Comparison of ENCODE assay signal across 8 cellular contexts in the genomic region with DNA sequence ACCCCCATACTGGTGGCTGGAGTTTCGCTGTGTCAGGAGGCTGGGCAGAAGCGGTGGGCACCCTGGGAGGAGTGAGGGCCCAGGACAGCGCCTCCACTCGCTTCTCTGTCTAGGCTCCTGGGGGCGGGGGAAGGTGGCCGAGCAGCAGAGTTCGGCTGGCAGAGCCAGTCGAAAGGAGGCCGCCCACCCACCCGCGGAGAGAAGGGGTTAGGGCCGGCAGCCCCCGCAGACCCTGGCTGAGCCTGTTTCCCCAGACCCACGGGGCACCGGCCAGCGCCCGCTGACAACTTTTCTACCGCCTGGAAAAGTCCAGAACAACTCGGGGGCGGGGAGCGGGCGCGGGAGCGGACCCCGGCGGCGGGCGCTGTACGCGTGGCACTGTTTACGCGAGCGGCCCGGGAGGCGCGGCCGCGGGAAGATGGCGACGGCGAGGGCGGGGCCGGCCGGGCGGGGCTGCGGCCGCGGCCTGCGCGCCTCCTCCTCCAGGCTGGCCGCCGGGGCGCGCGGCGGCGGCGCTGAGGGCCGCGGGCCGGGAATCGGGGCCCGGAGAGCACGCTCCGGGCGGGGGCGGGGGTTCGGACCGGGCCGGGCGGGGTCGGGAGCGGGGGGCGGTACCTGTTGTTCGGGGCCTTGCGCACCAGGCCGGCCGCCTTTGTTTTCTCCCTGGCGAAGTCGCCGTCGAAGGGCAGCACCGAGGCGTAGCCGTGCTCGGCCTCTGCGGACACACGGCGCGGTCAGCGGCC. TPM values are rescaled to one million over a fixed set of nuclear protein-coding genes. Genes with fewer than 3 reads are reported as not detected.
DNase-seq lines count a peak whose midpoint lies in the region; ATAC-seq, FAIRE-seq and TF ChIP-seq lines count a peak whose summit lies in the region.

No MANE protein-coding gene starts in this region.

- H3K4me3 ChIP-seq in NT2/D1 (ENCODE audit: insufficient read length, low read depth) (peak overlapping the region; percentile 65), pancreas (peak overlapping the region; percentile 86 to 97 (median 90))

- peak overlapping the region; percentile 72 for H3K4me3 Mint-ChIP-seq in activated naive CD4-positive, alpha-beta T cell treated with anti-CD3 and anti-CD28 coated beads, Interleukin-2, amount 10 ng/mL, durations not matched to agents 7 days and 5 days

- 0 to 1% methylated on average over 35 to 91 of the region's 91 CpGs for WGBS in pancreas, 2 donors

- peak overlapping the region; percentile 62 to 85 (median 77) for H3K27ac ChIP-seq in pancreas

- H3K4me1 ChIP-seq in NT2/D1 (ENCODE audit: insufficient read depth, insufficient read length) (peaks cover 29% of the 10 kb centered on the region), pancreas (peaks cover 0 to 15% (median 12%) of the 10 kb centered on the region in 3 donors)

- no peak for TF ChIP-seq CTCF in pancreas (IDR thresholded peaks at IDR 0.05)

- intact Hi-C loops in Right ventricle myocardium superior (cut with DNase I) (loop anchor here (10.0 kb wide), 1 partner anchor 154 kb away; the partner anchor contains the start of genes CFAP99 and ZFYVE28), pancreas (cut with DNase I) (no loop called here)

- no peaks in the 10 kb centered on the region for H3K36me3 Mint-ChIP-seq in activated naive CD4-positive, alpha-beta T cell treated with anti-CD3 and anti-CD28 coated beads, Interleukin-2, amount 10 ng/mL, durations not matched to agents 7 days and 5 days

- no peak for FAIRE-seq in pancreas (lab: Jason Lieb, UNC)

- H3K9ac ChIP-seq in NT2/D1 (ENCODE audit: insufficient read length, low read depth): peak overlapping the region; percentile 80

- DNase-seq in CMK (ENCODE audit: low read depth) (peak; percentile 39), NT2/D1 (ENCODE audit: low read depth, low spot score) (no peak), Right ventricle myocardium superior (peak; percentile 81), pancreas (peak; percentile 40 to 86 (median 67)), Ammon's horn (ENCODE audit: low spot score) (no peak), DMS79 (lab: John Stamatoyannopoulos, UW) (no peak)
- DNase-seq in activated naive CD4-positive, alpha-beta T cell treated with anti-CD3 and anti-CD28 coated beads, Interleukin-2, amount 10 ng/mL, durations not matched to agents 7 days and 5 days: peak; percentile 77

- H3K27me3 Mint-ChIP-seq in activated naive CD4-positive, alpha-beta T cell treated with anti-CD3 and anti-CD28 coated beads, Interleukin-2, amount 10 ng/mL, durations not matched to agents 7 days and 5 days: no peaks in the 10 kb centered on the region

- CTCF ChIA-PET in activated naive CD4-positive, alpha-beta T cell treated with anti-CD3 and anti-CD28 coated beads, Interleukin-2, amount 10 ng/mL, durations not matched to agents 7 days and 5 days (lab: Charles Lee): no interaction called here

- peak overlapping the region; percentile 77 for H3K27ac Mint-ChIP-seq in activated naive CD4-positive, alpha-beta T cell treated with anti-CD3 and anti-CD28 coated beads, Interleukin-2, amount 10 ng/mL, durations not matched to agents 7 days and 5 days

- peaks cover 22% of the 10 kb centered on the region for H3K36me3 ChIP-seq in NT2/D1 (ENCODE audit: insufficient read depth, insufficient read length, low read length)
- no peaks in the 10 kb centered on the region for H3K36me3 ChIP-seq in pancreas

- H3K4me1 Mint-ChIP-seq in activated naive CD4-positive, alpha-beta T cell treated with anti-CD3 and anti-CD28 coated beads, Interleukin-2, amount 10 ng/mL, durations not matched to agents 7 days and 5 days: peaks cover 5% of the 10 kb centered on the region

- H3K9me3 ChIP-seq in NT2/D1 (ENCODE audit: insufficient read depth, low read length) (no peaks in the 10 kb centered on the region), pancreas (no peaks in the 10 kb centered on the region)

- H3K27me3 ChIP-seq in NT2/D1 (ENCODE audit: insufficient read depth, insufficient read length): peaks cover 19% of the 10 kb centered on the region
- no peaks in the 10 kb centered on the region for H3K27me3 ChIP-seq in pancreas

- H3K9me3 Mint-ChIP-seq in activated naive CD4-positive, alpha-beta T cell treated with anti-CD3 and anti-CD28 coated beads, Interleukin-2, amount 10 ng/mL, durations not matched to agents 7 days and 5 days: no peaks in the 10 kb centered on the region

- ATAC-seq in GM21619 (IDR thresholded peaks at IDR 0.05; ENCODE audit: unreplicated experiment): peak; percentile 18
- no peak for ATAC-seq in Right ventricle myocardium superior (ENCODE audit: poor library complexity)
- peak; percentile 31 to 49 (median 34) for ATAC-seq in pancreas

RNA-seq across cellular contexts. Expression of gene MXD4, which starts 0.6 kb away (rescaled TPM):
- total RNA-seq in Right ventricle myocardium superior: 31.5 TPM
- total RNA-seq in pancreas: 10 to 100 TPM; 14.8 to 35.8 (median 24.7) TPM
- polyA plus RNA-seq in pancreas: 10 to 100 TPM; 29.6 to 51.4 TPM

RNA-seq across cellular contexts. Expression of gene HAUS3, which starts 19.4 kb away (rescaled TPM):
- total RNA-seq in Right ventricle myocardium superior (5.7 TPM), pancreas (1 to 10 TPM; 4.1 to 7.9 (median 5.7) TPM)
- 1 to 10 TPM; 8.5 to 9.6 TPM for polyA plus RNA-seq in pancreas

RNA-seq across cellular contexts. Expression of gene POLN, which starts 19.4 kb away (rescaled TPM):
- total RNA-seq in Right ventricle myocardium superior (2.3 TPM), pancreas (1 to 10 TPM in 5 of 6 donors, under 1 TPM in 1; 0.95 to 2.3 (median 1.9) TPM)
- 1 to 10 TPM; 2.5 to 3.6 TPM for polyA plus RNA-seq in pancreas

Comparison
In these comparisons a context has a peak if more than half of its experiments do, and no peak if none do; other contexts are left out.
1. DNase-seq: peak in CMK (single experiment), activated naive CD4-positive, alpha-beta T cell treated with anti-CD3 and anti-CD28 coated beads, Interleukin-2, amount 10 ng/mL, durations not matched to agents 7 days and 5 days (single experiment), Right ventricle myocardium superior (single experiment) and pancreas (6 of 6); none in NT2/D1 (single experiment), Ammon's horn (single experiment) and DMS79 (single experiment).